8 cellular contexts compared by ENCODE assay signal in the genomic region with DNA sequence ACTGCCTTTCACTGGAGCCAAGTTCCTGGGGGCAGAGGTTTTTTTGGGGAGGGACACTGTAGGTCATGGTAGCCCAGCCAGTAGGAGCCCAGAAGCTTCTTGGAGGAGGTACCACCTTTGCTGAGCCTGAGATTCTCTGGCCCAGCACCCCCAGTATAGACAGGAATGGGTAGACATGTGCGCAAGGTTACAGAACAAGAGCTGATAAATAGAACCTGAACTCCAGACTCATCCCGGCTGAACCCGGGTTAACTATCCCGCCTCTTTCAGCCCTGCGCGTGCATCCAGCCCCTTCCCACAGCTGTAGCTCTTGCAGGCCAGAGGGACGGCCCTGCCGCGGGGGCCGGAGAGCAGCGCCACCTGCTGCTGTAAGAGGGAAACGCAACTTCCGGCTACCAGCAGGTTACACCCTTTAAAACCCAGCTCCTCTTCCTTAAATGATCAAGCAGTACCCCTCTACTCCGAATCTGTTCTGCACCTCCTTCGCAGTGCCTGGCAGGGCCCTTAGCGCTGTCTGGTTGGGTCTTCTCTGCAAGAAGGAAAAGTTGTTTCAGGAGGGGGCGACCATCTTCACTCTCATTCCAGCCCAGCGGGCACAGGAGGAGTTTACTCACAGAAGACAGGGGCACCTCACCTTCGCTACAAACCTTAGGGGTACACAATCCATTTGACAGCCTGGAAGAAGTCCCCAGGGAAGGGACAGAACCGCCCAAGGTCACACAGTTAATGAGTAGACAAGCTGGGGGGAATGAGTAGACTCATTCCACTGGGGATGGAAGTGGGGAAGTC. TPM values are rescaled to one million over a fixed set of nuclear protein-coding genes. Genes with fewer than 3 reads are reported as not detected.
A peak's percentile ranks its signal among the peaks of the same experiment; 100 is the strongest.
DNase-seq lines count a peak whose midpoint lies in the region; ATAC-seq, FAIRE-seq and TF ChIP-seq lines count a peak whose summit lies in the region.

No MANE protein-coding gene starts in this region.

- POLR2A ChIA-PET in GM10248 (lab: Yijun Ruan, JAX), result interaction anchor here (0.6 kb wide), 1 partner anchor 83 kb away, joined by 3 read pairs; no protein-coding TSS in a partner anchor
- POLR2A ChIA-PET in HepG2 (lab: Yijun Ruan, JAX), result interaction anchor here (0.7 to 2.6 kb wide), 16 partner anchors 15 to 1826 kb away, joined by 3 to 19 read pairs (median 4); partner anchors contain the start of genes CSNK2A1, NRSN2, RBCK1 and SCRT2

- peak overlapping the region; percentile 67 for H3K9ac ChIP-seq in HepG2 (ENCODE audit: insufficient read depth, low read depth, low read length)

- BruUV-seq in HepG2 (replicated peaks; lab: Mats Ljungman, UMichigan), result no TSS peak

- TF ChIP-seq CTCF in GM10248 (IDR thresholded peaks at IDR 0.05; ENCODE audit: control extremely low read depth, extremely low read depth, low read depth, missing control alignments) (peak; percentile 97), choroid plexus epithelial cell (conservative IDR thresholded peaks at IDR 0.05; ENCODE audit: low read depth, low read length) (peak; percentile 96), HepG2 (CRISPR knock-in tag; IDR thresholded peaks at IDR 0.05) (peak; percentile 100)

- peaks cover 7% of the 10 kb centered on the region for H4K20me1 ChIP-seq in HepG2 (ENCODE audit: insufficient read depth, low read length)

- peak overlapping the region; percentile 86 for H3K27ac ChIP-seq in HepG2 (ENCODE audit: extremely low read length, insufficient read depth, low read length)

- peak; percentile 91 for FAIRE-seq in HepG2 (lab: Jason Lieb, UNC)

- TF ChIP-seq RAD21 in HepG2 (CRISPR knock-in tag; IDR thresholded peaks at IDR 0.05), result peak; percentile 99

- TF ChIP-seq POLR2A in HepG2 (IDR thresholded peaks at IDR 0.05; ENCODE audit: insufficient read depth in 1 of 2, low read depth in 2 of 2, low read length in 2 of 2), result peak; percentile 43 to 53; a peak in 2 of 4 replicates

- no peaks in the 10 kb centered on the region for H3K79me2 ChIP-seq in HepG2 (ENCODE audit: insufficient read depth, low read length)

- no peak overlapping the region for H3K4me3 ChIP-seq in choroid plexus epithelial cell (ENCODE audit: low read depth, low read length)
- peak overlapping the region; percentile 15 to 71 (median 58) for H3K4me3 ChIP-seq in HepG2 (replicated peaks in 1 of 3; ENCODE audit: insufficient read depth in 1 of 3, low read depth in 2 of 3, low read length in 3 of 3)

- no peaks in the 10 kb centered on the region for H3K9me3 ChIP-seq in HepG2 (ENCODE audit: low read length)

- H3K27me3 ChIP-seq in HepG2 (ENCODE audit: control insufficient read depth in 1 of 2, insufficient read depth in 2 of 2, low read length in 2 of 2), result no peaks in the 10 kb centered on the region

- CTCF ChIA-PET in GM10248 (lab: Yijun Ruan, JAX), result interaction anchor here (0.7 to 6.6 kb wide), 48 partner anchors 8 to 380 kb away, joined by 3 to 138 read pairs (median 6); partner anchors contain the start of gene CSNK2A1
- CTCF ChIA-PET in HepG2 (lab: Yijun Ruan, JAX; ENCODE audit: low intra/inter-chr PET ratio, low total read pairs), result interaction anchor here (2.2 to 3.0 kb wide), 2 partner anchors 22 to 84 kb away, joined by 12 to 36 read pairs; no protein-coding TSS in a partner anchor

- peaks cover 49% of the 10 kb centered on the region for H3K4me1 ChIP-seq in HepG2 (ENCODE audit: insufficient read depth, low read length)

- H3K36me3 ChIP-seq in HepG2 (replicated peaks in 1 of 2; ENCODE audit: control insufficient read depth in 1 of 2, insufficient read depth in 2 of 2, low read length in 2 of 2), result peaks cover 11 to 30% of the 10 kb centered on the region in 2 experiments

- DNase-seq in GM10248 (ENCODE audit: extremely low spot score) (peak; percentile 89), NCI-H345 treated with DMSO at 0.1 percent for 48 hours (lab: John Stamatoyannopoulos, UW; ENCODE audit: unreplicated experiment) (peak; percentile 32), choroid plexus epithelial cell (ENCODE audit: low read depth) (peak; percentile 78), HepG2 (ENCODE audit: low spot score) (peak; percentile 90)
- peak; percentile 85 for DNase-seq in activated CD4-positive, CD25-positive, alpha-beta regulatory T cell treated with anti-CD3 and anti-CD28 coated beads, Interleukin-2, amount 50 U/mL, for 72 hours
- peak; percentile 29 to 54 (median 29) for DNase-seq in stimulated activated CD4-positive, alpha-beta T cell treated with anti-CD3 and anti-CD28 coated beads, TNF-alpha, amount 100 ng/mL, for 4 hours (ENCODE audit: low read depth in 3 of 3)

- intact Hi-C loops in HepG2 (cut with micrococcal nuclease; ENCODE audit: unreplicated experiment), result loop anchor here (1.0 to 5.0 kb wide), 4 partner anchors 83 to 283 kb away; partner anchors contain the start of gene CSNK2A1

- ATAC-seq in HG02884 (IDR thresholded peaks at IDR 0.05; ENCODE audit: unreplicated experiment) (peak; percentile 65), HepG2 (peak; percentile 78), GM19467 (IDR thresholded peaks at IDR 0.05; ENCODE audit: unreplicated experiment) (no peak)

- H2AFZ ChIP-seq in HepG2 (ENCODE audit: low read length), result no peak overlapping the region

- peak overlapping the region; percentile 99 for H3K4me2 ChIP-seq in HepG2 (ENCODE audit: low read depth, low read length)

- 6% methylated on average over 20 of the region's 20 CpGs for WGBS in HepG2 (ENCODE audit: low lambda C conversion rate)

- TF ChIP-seq EP300 in HepG2 (IDR thresholded peaks at IDR 0.05; ENCODE audit: low read depth in 2 of 2, low read length in 2 of 2) (peak; percentile 32 to 53; a peak in 2 of 4 replicates), HepG2 (CRISPR knock-in tag; IDR thresholded peaks at IDR 0.05; ENCODE audit: borderline replicate concordance) (0 out of 2 replicates have a peak, but pooled peaks have one; percentile 45)

- in situ Hi-C loops in HepG2 (cut with HindIII; ENCODE audit: extremely low pct_ligation_motif_present, low pct_unique_long_range_greater_than_20kb), result loop anchor here (5.0 to 10.0 kb wide), 2 partner anchors 83 to 291 kb away; no protein-coding TSS in a partner anchor

RNA-seq across cellular contexts. Expression of gene SRXN1, which starts 7.5 kb away (rescaled TPM):
- total RNA-seq in HepG2 (2016; rRNA removed; fragmentation: Illumina TruSeq; extraction: Trizol), result 87.7 and 98.2 TPM in 2 replicates
- 26.2 and 26.7 TPM in 2 replicates for total RNA-seq in HepG2 (2016; cell fraction: cytosol; rRNA removed; fragmentation: Illumina TruSeq; extraction: Trizol; ENCODE audit: low read depth)
- 85.6 and 95.5 TPM in 2 replicates for total RNA-seq in HepG2 (2016; cell fraction: insoluble cytoplasmic fraction; rRNA removed; fragmentation: Illumina TruSeq; extraction: Trizol)
- total RNA-seq in HepG2 (2016; cell fraction: membrane; rRNA removed; fragmentation: Illumina TruSeq; extraction: Trizol), result 86.8 and 92.3 TPM in 2 replicates
- 37.3 and 40.4 TPM in 2 replicates for total RNA-seq in HepG2 (2016; cell fraction: nucleus; rRNA removed; fragmentation: Illumina TruSeq; extraction: Trizol)
- polyA plus RNA-seq in HepG2 (2011; rRNA removed), result 29.9 and 41.3 TPM in 2 replicates
- polyA plus RNA-seq in HepG2 (2011; cell fraction: cytosol; rRNA removed), result 26.1 and 37.8 TPM in 2 replicates
- polyA plus RNA-seq in HepG2 (2011; cell fraction: nucleus; rRNA removed), result 10.4 and 16.8 TPM in 2 replicates
- polyA plus RNA-seq in HepG2 (2012), result 39.7 and 59.3 TPM in 2 replicates
- 18.8 and 21.5 TPM in 2 replicates for polyA plus RNA-seq in HepG2 (2016; cell fraction: cytosol; fragmentation: Illumina TruSeq; extraction: Trizol; ENCODE audit: low read depth)
- polyA plus RNA-seq in HepG2 (2016; cell fraction: insoluble cytoplasmic fraction; fragmentation: Illumina TruSeq; extraction: Trizol; ENCODE audit: low read depth), result 78.8 and 84.6 TPM in 2 replicates
- polyA plus RNA-seq in HepG2 (2016; cell fraction: membrane; fragmentation: Illumina TruSeq; extraction: Trizol; ENCODE audit: low read depth), result 49.8 and 51.3 TPM in 2 replicates
- 53.3 and 55.5 TPM in 2 replicates for polyA plus RNA-seq in HepG2 (2016; cell fraction: nucleus; fragmentation: Illumina TruSeq; extraction: Trizol; ENCODE audit: insufficient read depth, low read depth)
- polyA minus RNA-seq in HepG2 (2011; rRNA and poly(A)+ RNA removed; ENCODE audit: low replicate concordance), result 29.6 and 43.5 TPM in 2 replicates
- 17.1 and 26.2 TPM in 2 replicates for polyA minus RNA-seq in HepG2 (2011; cell fraction: cytosol; rRNA and poly(A)+ RNA removed)
- polyA minus RNA-seq in HepG2 (2011; cell fraction: nucleus; rRNA and poly(A)+ RNA removed), result 8.4 and 15.7 TPM in 2 replicates

RNA-seq across cellular contexts. Expression of gene SCRT2, which starts 30.1 kb away (rescaled TPM):
- not detected in 2 replicates for total RNA-seq in HepG2 (2016; rRNA removed; fragmentation: Illumina TruSeq; extraction: Trizol)
- not detected in 2 replicates for total RNA-seq in HepG2 (2016; cell fraction: cytosol; rRNA removed; fragmentation: Illumina TruSeq; extraction: Trizol; ENCODE audit: low read depth)
- total RNA-seq in HepG2 (2016; cell fraction: insoluble cytoplasmic fraction; rRNA removed; fragmentation: Illumina TruSeq; extraction: Trizol), result not detected in 2 replicates
- not detected in 2 replicates for total RNA-seq in HepG2 (2016; cell fraction: membrane; rRNA removed; fragmentation: Illumina TruSeq; extraction: Trizol)
- total RNA-seq in HepG2 (2016; cell fraction: nucleus; rRNA removed; fragmentation: Illumina TruSeq; extraction: Trizol), result not detected in 2 replicates
- polyA plus RNA-seq in HepG2 (2011; rRNA removed), result not detected in 2 replicates
- polyA plus RNA-seq in HepG2 (2011; cell fraction: cytosol; rRNA removed), result not detected in 2 replicates
- polyA plus RNA-seq in HepG2 (2011; cell fraction: nucleus; rRNA removed), result not detected in 2 replicates
- not detected in 2 replicates for polyA plus RNA-seq in HepG2 (2012)
- not detected in 2 replicates for polyA plus RNA-seq in HepG2 (2016; cell fraction: cytosol; fragmentation: Illumina TruSeq; extraction: Trizol; ENCODE audit: low read depth)
- polyA plus RNA-seq in HepG2 (2016; cell fraction: insoluble cytoplasmic fraction; fragmentation: Illumina TruSeq; extraction: Trizol; ENCODE audit: low read depth), result not detected in 2 replicates
- not detected in 2 replicates for polyA plus RNA-seq in HepG2 (2016; cell fraction: membrane; fragmentation: Illumina TruSeq; extraction: Trizol; ENCODE audit: low read depth)
- polyA plus RNA-seq in HepG2 (2016; cell fraction: nucleus; fragmentation: Illumina TruSeq; extraction: Trizol; ENCODE audit: insufficient read depth, low read depth), result not detected in 2 replicates
- polyA minus RNA-seq in HepG2 (2011; rRNA and poly(A)+ RNA removed; ENCODE audit: low replicate concordance), result not detected in 2 replicates
- not detected in 2 replicates for polyA minus RNA-seq in HepG2 (2011; cell fraction: cytosol; rRNA and poly(A)+ RNA removed)
- not detected in 2 replicates for polyA minus RNA-seq in HepG2 (2011; cell fraction: nucleus; rRNA and poly(A)+ RNA removed)

RNA-seq across cellular contexts. Expression of gene TCF15, which starts 35.4 kb away (rescaled TPM):
- not detected in 2 replicates for total RNA-seq in HepG2 (2016; rRNA removed; fragmentation: Illumina TruSeq; extraction: Trizol)
- not detected in 2 replicates for total RNA-seq in HepG2 (2016; cell fraction: cytosol; rRNA removed; fragmentation: Illumina TruSeq; extraction: Trizol; ENCODE audit: low read depth)
- not detected in 2 replicates for total RNA-seq in HepG2 (2016; cell fraction: insoluble cytoplasmic fraction; rRNA removed; fragmentation: Illumina TruSeq; extraction: Trizol)
- not detected in 2 replicates for total RNA-seq in HepG2 (2016; cell fraction: membrane; rRNA removed; fragmentation: Illumina TruSeq; extraction: Trizol)
- total RNA-seq in HepG2 (2016; cell fraction: nucleus; rRNA removed; fragmentation: Illumina TruSeq; extraction: Trizol), result not detected in 2 replicates
- polyA plus RNA-seq in HepG2 (2011; rRNA removed), result not detected in 2 replicates
- not detected in 2 replicates for polyA plus RNA-seq in HepG2 (2011; cell fraction: cytosol; rRNA removed)
- polyA plus RNA-seq in HepG2 (2011; cell fraction: nucleus; rRNA removed), result not detected in 2 replicates
- not detected in 2 replicates for polyA plus RNA-seq in HepG2 (2012)
- polyA plus RNA-seq in HepG2 (2016; cell fraction: cytosol; fragmentation: Illumina TruSeq; extraction: Trizol; ENCODE audit: low read depth), result not detected in 2 replicates
- not detected in 2 replicates for polyA plus RNA-seq in HepG2 (2016; cell fraction: insoluble cytoplasmic fraction; fragmentation: Illumina TruSeq; extraction: Trizol; ENCODE audit: low read depth)
- not detected in 2 replicates for polyA plus RNA-seq in HepG2 (2016; cell fraction: membrane; fragmentation: Illumina TruSeq; extraction: Trizol; ENCODE audit: low read depth)
- polyA plus RNA-seq in HepG2 (2016; cell fraction: nucleus; fragmentation: Illumina TruSeq; extraction: Trizol; ENCODE audit: insufficient read depth, low read depth), result not detected in 2 replicates
- polyA minus RNA-seq in HepG2 (2011; rRNA and poly(A)+ RNA removed; ENCODE audit: low replicate concordance), result not detected in 2 replicates
- polyA minus RNA-seq in HepG2 (2011; cell fraction: cytosol; rRNA and poly(A)+ RNA removed), result not detected in 2 replicates
- polyA minus RNA-seq in HepG2 (2011; cell fraction: nucleus; rRNA and poly(A)+ RNA removed), result not detected in 2 replicates

Comparison
In these comparisons a context has a peak if more than half of its experiments do, and no peak if none do; other contexts are left out.
1. DNase-seq: peak in every context shown above with its lines; median percentile 90 in HepG2; 89 in GM10248; 85 in activated CD4-positive, CD25-positive, alpha-beta regulatory T cell treated with anti-CD3 and anti-CD28 coated beads, Interleukin-2, amount 50 U/mL, for 72 hours; 78 in choroid plexus epithelial cell; 32 in NCI-H345 treated with DMSO at 0.1 percent for 48 hours; 29 in stimulated activated CD4-positive, alpha-beta T cell treated with anti-CD3 and anti-CD28 coated beads, TNF-alpha, amount 100 ng/mL, for 4 hours.